ENCODE assay signal across 11 cellular contexts in the genomic region with DNA sequence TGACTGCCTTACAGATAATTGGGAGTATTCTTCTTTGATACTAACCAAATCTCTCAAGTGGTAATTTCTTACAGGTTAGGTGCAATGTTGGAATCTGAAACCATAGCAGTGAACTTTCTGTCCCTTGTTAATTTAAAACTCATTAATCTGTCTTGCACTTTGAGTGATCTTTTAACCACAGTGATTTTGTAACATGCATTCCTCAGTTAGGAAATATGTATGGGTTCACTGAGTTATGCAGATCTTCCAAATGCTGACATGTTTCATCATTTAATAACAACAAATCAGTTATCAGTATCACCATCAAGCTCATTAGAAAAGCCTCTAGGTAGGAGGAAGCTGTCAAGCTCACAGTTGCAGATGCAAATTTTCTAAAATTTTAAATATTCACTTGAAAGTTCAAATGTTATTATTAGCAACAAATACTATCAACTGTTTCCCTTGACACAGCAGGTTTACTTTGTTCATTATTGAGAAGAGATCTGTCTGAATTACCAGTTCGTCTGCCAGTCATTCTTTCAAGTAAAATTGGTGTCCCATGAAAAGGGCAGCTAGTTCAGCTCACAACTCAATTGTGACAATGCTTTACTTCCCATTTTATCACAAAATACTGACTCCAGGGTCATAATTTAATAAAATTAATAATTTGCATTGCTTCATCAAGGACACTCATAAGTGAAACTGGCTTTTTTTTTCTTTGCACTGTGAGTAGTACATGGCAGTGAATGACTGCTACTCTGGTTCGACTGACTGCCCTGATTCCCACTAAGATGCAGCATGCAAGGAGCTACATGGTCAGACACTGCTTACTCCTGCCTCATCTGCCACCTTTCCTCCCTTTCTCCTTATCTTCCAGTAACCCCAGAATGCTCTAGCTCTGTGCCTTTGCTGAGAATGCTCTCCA. TPM values are rescaled to one million over a fixed set of nuclear protein-coding genes. Genes with fewer than 3 reads are reported as not detected.
DNase-seq lines count a peak whose midpoint lies in the region; ATAC-seq and TF ChIP-seq lines count a peak whose summit lies in the region.
"Had no signal": no experiment of that assay in that cellular context is flagged by ENCODE, and none has a peak within 500 bp of the region (broad histone marks: within the 10 kb centered on the region; RNA-seq: fewer than 3 reads in every experiment).

No MANE protein-coding gene starts in this region.

- no peak overlapping the region for H3K4me3 ChIP-seq in fibroblast of the aortic adventitia (ENCODE audit: low read depth, low read length)
- no peak overlapping the region for H3K4me3 ChIP-seq in BE2C (ENCODE audit: low read depth, low read length)
- H3K4me3 ChIP-seq: ascending aorta had no signal

- TF ChIP-seq CTCF in fibroblast of the aortic adventitia (IDR thresholded peaks at IDR 0.05; ENCODE audit: insufficient read depth, low read length), result no peak
- TF ChIP-seq CTCF in BE2C (IDR thresholded peaks at IDR 0.05; ENCODE audit: low read depth, low read length), result no peak

- H3K4me1 ChIP-seq in BE2C, result no peaks in the 10 kb centered on the region
- H3K4me1 ChIP-seq: ascending aorta had no signal

- no peaks in the 10 kb centered on the region for H3K27me3 ChIP-seq in BE2C
- H3K27me3 ChIP-seq: ascending aorta had no signal

- no peaks in the 10 kb centered on the region; the same call in 1 of the 2 replicates for H3K36me3 ChIP-seq in BE2C

- DNase-seq in EH (ENCODE audit: low read depth) (peak; percentile 65), fibroblast of the aortic adventitia (ENCODE audit: low read depth) (peak; percentile 68), NCI-H2196 treated with DMSO at 0.1 percent for 48 hours (lab: John Stamatoyannopoulos, UW; ENCODE audit: unreplicated experiment) (no peak), NCI-H774 (lab: John Stamatoyannopoulos, UW) (no peak), NAMALWA (ENCODE audit: low spot score) (no peak), BE2C (no peak)
- DNase-seq: NCI-H2227 treated with DMSO at 0.1 percent for 48 hours, retina had no signal

- no peaks in the 10 kb centered on the region for H3K9me3 ChIP-seq in BE2C
- H3K9me3 ChIP-seq: ascending aorta had no signal

- ATAC-seq in GM19463 (IDR thresholded peaks at IDR 0.05; ENCODE audit: unreplicated experiment) (peak; percentile 64), HG03457 (IDR thresholded peaks at IDR 0.05; ENCODE audit: unreplicated experiment) (peak; percentile 45)

RNA-seq across cellular contexts. Expression of gene SUCLG1, which starts 31.6 kb away (rescaled TPM):
- 31.1 and 44.9 TPM in 2 replicates for total RNA-seq in fibroblast of the aortic adventitia (ENCODE audit: low replicate concordance)
- polyA plus RNA-seq in BE2C (2012; ENCODE audit: insufficient read depth, insufficient read length, low read depth), result 60.9 TPM

Comparison
In these comparisons a context has a peak if more than half of its experiments do, and no peak if none do; other contexts are left out.
1. DNase-seq: peak in EH (single experiment) and fibroblast of the aortic adventitia (single experiment); none in NCI-H2196 treated with DMSO at 0.1 percent for 48 hours (single experiment), NCI-H774 (single experiment), NAMALWA (single experiment) and BE2C (single experiment).